29 cellular contexts compared by ENCODE assay signal in genomic region chr21:44291078-44291935, GRCh38. TPM values are rescaled to one million over a fixed set of nuclear protein-coding genes. Genes with fewer than 3 reads are reported as not detected.
"Had no signal": no experiment of that assay in that cellular context is flagged by ENCODE, and none has a peak within 500 bp of the region (broad histone marks: within the 10 kb centered on the region; RNA-seq: fewer than 3 reads in every experiment).

No MANE protein-coding gene starts in this region.

- H3K27me3 Mint-ChIP-seq: activated CD4-positive, alpha-beta memory T cell treated with anti-CD3 and anti-CD28 coated beads, Interleukin-2, amount 10 ng/mL, durations not matched to agents 7 days and 5 days; activated CD4-positive, alpha-beta T cell treated with anti-CD3 and anti-CD28 coated beads, Interleukin-2, amount 10 ng/mL, durations not matched to agents 7 days and 5 days; activated T-cell treated with anti-CD3 and anti-CD28 coated beads, Interleukin-2, amount 50 U/mL, for 24 hours had no signal

- H3K36me3 Mint-ChIP-seq: activated naive CD4-positive, alpha-beta T cell treated with anti-CD3 and anti-CD28 coated beads, Interleukin-2, amount 50 U/mL, for 24 hours; naive B cell; WTC11 had no signal

- H3K36me3 ChIP-seq: breast epithelium, esophagus muscularis mucosa, ovary, transverse colon had no signal

- H3K4me3 Mint-ChIP-seq: activated CD4-positive, alpha-beta memory T cell treated with anti-CD3 and anti-CD28 coated beads, Interleukin-2, amount 10 ng/mL, durations not matched to agents 7 days and 5 days; activated CD4-positive, alpha-beta T cell treated with anti-CD3 and anti-CD28 coated beads, Interleukin-2, amount 10 ng/mL, durations not matched to agents 7 days and 5 days; activated naive CD4-positive, alpha-beta T cell treated with anti-CD3 and anti-CD28 coated beads, Interleukin-2, amount 50 U/mL, for 24 hours; activated T-cell treated with anti-CD3 and anti-CD28 coated beads, Interleukin-2, amount 50 U/mL, for 24 hours; dendritic cell treated with granulocyte-macrophage colony-stimulating factor and Interleukin-4, amounts not matched to agents 40 ng/mL and 50 ng/mL, for 4 days; nephron progenitor cell; WTC11 had no signal

- H3K4me1 ChIP-seq: breast epithelium, foreskin keratinocyte had no signal

- H3K9me3 ChIP-seq: breast epithelium, esophagus muscularis mucosa, ovary, testis, transverse colon had no signal

- H3K9me3 Mint-ChIP-seq: activated CD4-positive, alpha-beta memory T cell treated with anti-CD3 and anti-CD28 coated beads, Interleukin-2, amount 10 ng/mL, durations not matched to agents 7 days and 5 days; activated CD4-positive, alpha-beta T cell treated with anti-CD3 and anti-CD28 coated beads, Interleukin-2, amount 10 ng/mL, durations not matched to agents 7 days and 5 days; activated naive CD4-positive, alpha-beta T cell treated with anti-CD3 and anti-CD28 coated beads, Interleukin-2, amount 50 U/mL, for 24 hours; activated T-cell treated with anti-CD3 and anti-CD28 coated beads, Interleukin-2, amount 50 U/mL, for 24 hours; dendritic cell treated with granulocyte-macrophage colony-stimulating factor and Interleukin-4, amounts not matched to agents 40 ng/mL and 50 ng/mL, for 4 days; naive B cell; nephron progenitor cell; WTC11 had no signal

- H3K27ac ChIP-seq: breast epithelium, esophagus muscularis mucosa, foreskin keratinocyte, ovary, testis, transverse colon had no signal

- H3K27me3 ChIP-seq: ovary, testis had no signal

- H3K27ac Mint-ChIP-seq: activated CD4-positive, alpha-beta memory T cell treated with anti-CD3 and anti-CD28 coated beads, Interleukin-2, amount 10 ng/mL, durations not matched to agents 7 days and 5 days; activated CD4-positive, alpha-beta T cell treated with anti-CD3 and anti-CD28 coated beads, Interleukin-2, amount 10 ng/mL, durations not matched to agents 7 days and 5 days; activated naive CD4-positive, alpha-beta T cell treated with anti-CD3 and anti-CD28 coated beads, Interleukin-2, amount 50 U/mL, for 24 hours; activated T-cell treated with anti-CD3 and anti-CD28 coated beads, Interleukin-2, amount 50 U/mL, for 24 hours; dendritic cell treated with granulocyte-macrophage colony-stimulating factor and Interleukin-4, amounts not matched to agents 40 ng/mL and 50 ng/mL, for 4 days; nephron progenitor cell; WTC11 had no signal

- ATAC-seq: foreskin keratinocyte; stimulated activated naive CD8-positive, alpha-beta T cell treated with anti-CD3 and anti-CD28 coated beads, Interleukin-15, Interleukin-2, amounts not matched to agents 100 U/mL and 50 U/mL, for 24 hours had no signal

- DNase-seq: activated CD4-positive, alpha-beta memory T cell treated with anti-CD3 and anti-CD28 coated beads, Interleukin-2, amount 10 ng/mL, durations not matched to agents 7 days and 5 days; activated CD4-positive, alpha-beta T cell treated with anti-CD3 and anti-CD28 coated beads for 1 hour; activated CD4-positive, alpha-beta T cell treated with anti-CD3 and anti-CD28 coated beads, Interleukin-2, amount 10 ng/mL, durations not matched to agents 7 days and 5 days; activated CD8-positive, alpha-beta memory T cell treated with anti-CD3 and anti-CD28 coated beads, Interleukin-2, amount 50 U/mL, for 48 hours; activated gamma-delta T cell treated with Interleukin-2 at 50 U/mL for 16 hours; activated T-cell treated with anti-CD3 and anti-CD28 coated beads, Interleukin-2, amount 50 U/mL, for 24 hours; central memory CD4-positive, alpha-beta T cell; foreskin keratinocyte; mammary epithelial cell; naive B cell; retina; stimulated activated CD4-positive, alpha-beta T cell treated with anti-CD3 and anti-CD28 coated beads, Interleukin-15, amount 100 ng/mL, for 24 hours; stimulated activated CD4-positive, alpha-beta T cell treated with anti-CD3 and anti-CD28 coated beads, Interleukin-2, amount 100 ng/mL, for 24 hours; stimulated activated naive CD8-positive, alpha-beta T cell treated with anti-CD3 and anti-CD28 coated beads, Interleukin-15, Interleukin-2, amounts not matched to agents 100 U/mL and 50 U/mL, for 24 hours; testis; transverse colon had no signal

- H3K4me1 Mint-ChIP-seq: WTC11 had no signal

- H3K4me3 ChIP-seq: breast epithelium, esophagus muscularis mucosa, ovary, smooth muscle cell, testis, transverse colon had no signal

RNA-seq across cellular contexts. Expression of gene AIRE, which starts 5.6 kb away (rescaled TPM):
- total RNA-seq: breast epithelium, esophagus muscularis mucosa, foreskin keratinocyte, glomerular endothelial cell, mammary epithelial cell, ovary, progenitor cell of endocrine pancreas, transverse colon had no signal

RNA-seq across cellular contexts. Expression of gene DNMT3L, which starts 29.6 kb away (rescaled TPM):
- total RNA-seq: activated CD4-positive, alpha-beta memory T cell treated with anti-CD3 and anti-CD28 coated beads, Interleukin-2, amount 10 ng/mL, durations not matched to agents 7 days and 5 days; activated CD4-positive, alpha-beta T cell treated with anti-CD3 and anti-CD28 coated beads, Interleukin-2, amount 10 ng/mL, durations not matched to agents 7 days and 5 days; breast epithelium; esophagus muscularis mucosa; foreskin keratinocyte; glomerular endothelial cell; mammary epithelial cell; mucosa of gallbladder; ovary; progenitor cell of endocrine pancreas; smooth muscle cell; T-helper 1 cell treated with Interleukin-12 subunit alpha and Interleukin-12 subunit beta and Interleukin-4 antibody, amounts not matched to agents 30 ng/mL and 1 ng/mL, for 36 hours; transverse colon; urinary bladder; WTC11 had no signal
